8 cellular contexts compared by ENCODE assay signal in genomic region chr7:73719806-73720169, GRCh38. TPM values are rescaled to one million over a fixed set of nuclear protein-coding genes. Genes with fewer than 3 reads are reported as not detected.
DNase-seq lines count a peak whose midpoint lies in the region; ATAC-seq and TF ChIP-seq lines count a peak whose summit lies in the region.

No MANE protein-coding gene starts in this region.

- H3K9me3 Mint-ChIP-seq in naive thymus-derived CD4-positive, alpha-beta T cell = peaks cover 0 to 2% (median 0%) of the 10 kb centered on the region in 11 donors

- no peak overlapping the region for H3K27ac ChIP-seq in body of pancreas
- H3K27ac ChIP-seq in naive thymus-derived CD4-positive, alpha-beta T cell (ENCODE audit: low read depth, low read length) = no peak overlapping the region

- peaks cover 0 to 24% (median 5%) of the 10 kb centered on the region in 5 donors for H3K27me3 Mint-ChIP-seq in naive thymus-derived CD4-positive, alpha-beta T cell

- 15 to 25% methylated on average over 6 to 10 of the region's 16 CpGs for WGBS in body of pancreas, 2 donors

- no peak for TF ChIP-seq POLR2A in body of pancreas (IDR thresholded peaks at IDR 0.05)

- no peak for DNase-seq in BE2C
- DNase-seq in body of pancreas = peak in 2 of 4 donors; percentile 20 to 35
- no peak for DNase-seq in naive thymus-derived CD4-positive, alpha-beta T cell
- no peak for DNase-seq in NCI-H446 treated with DMSO at 0.1 percent for 48 hours (lab: John Stamatoyannopoulos, UW)
- DNase-seq in NCI-H2196 treated with DMSO at 0.1 percent for 48 hours (lab: John Stamatoyannopoulos, UW; ENCODE audit: unreplicated experiment) = no peak

- H3K27ac Mint-ChIP-seq in naive thymus-derived CD4-positive, alpha-beta T cell = peak overlapping the region in 7 of 9 donors; percentile 14 to 86 (median 78)

- ATAC-seq in HG03103 (IDR thresholded peaks at IDR 0.05; ENCODE audit: low read depth, unreplicated experiment) (peak; percentile 7), body of pancreas (peak; percentile 27), HG02981 (IDR thresholded peaks at IDR 0.05; ENCODE audit: unreplicated experiment) (no peak), GM18498 (IDR thresholded peaks at IDR 0.05; ENCODE audit: unreplicated experiment) (no peak)
- no peak for ATAC-seq in naive thymus-derived CD4-positive, alpha-beta T cell

- POLR2A ChIA-PET in naive thymus-derived CD4-positive, alpha-beta T cell (lab: Charles Lee) = interaction anchor here (1.2 to 1.9 kb wide), 2 partner anchors 15 to 19 kb away, joined by 4 to 5 read pairs; partner anchors contain the start of gene ABHD11

- H3K27me3 ChIP-seq in BE2C = no peaks in the 10 kb centered on the region
- no peaks in the 10 kb centered on the region for H3K27me3 ChIP-seq in body of pancreas
- H3K27me3 ChIP-seq in naive thymus-derived CD4-positive, alpha-beta T cell (ENCODE audit: control insufficient read depth in 2 of 2, insufficient read depth in 2 of 2, low read length in 2 of 2) = no peaks in the 10 kb centered on the region

- CTCF ChIA-PET in naive thymus-derived CD4-positive, alpha-beta T cell (lab: Charles Lee) = interaction anchor here (0.7 to 1.2 kb wide), 2 partner anchors 12 to 113 kb away, joined by 3 to 4 read pairs; no protein-coding TSS in a partner anchor

- no peak for TF ChIP-seq CTCF in BE2C (IDR thresholded peaks at IDR 0.05; ENCODE audit: low read depth, low read length)
- TF ChIP-seq CTCF in body of pancreas (IDR thresholded peaks at IDR 0.05) = no peak

- peaks cover 0 to 1% (median 0%) of the 10 kb centered on the region in 5 donors for H3K36me3 Mint-ChIP-seq in naive thymus-derived CD4-positive, alpha-beta T cell

- H3K9me3 ChIP-seq in BE2C (no peaks in the 10 kb centered on the region), body of pancreas (no peaks in the 10 kb centered on the region)
- no peaks in the 10 kb centered on the region for H3K9me3 ChIP-seq in naive thymus-derived CD4-positive, alpha-beta T cell (ENCODE audit: control insufficient read depth in 2 of 3, low read length in 3 of 3)

- H3K4me3 Mint-ChIP-seq in naive thymus-derived CD4-positive, alpha-beta T cell = peak overlapping the region; percentile 72 to 89 (median 80)

- H3K4me3 ChIP-seq in BE2C (ENCODE audit: low read depth, low read length) (peak overlapping the region; percentile 45), body of pancreas (no peak overlapping the region)
- peak overlapping the region; percentile 39 for H3K4me3 ChIP-seq in naive thymus-derived CD4-positive, alpha-beta T cell (ENCODE audit: low read length)

- no peaks in the 10 kb centered on the region for H3K36me3 ChIP-seq in BE2C
- no peaks in the 10 kb centered on the region for H3K36me3 ChIP-seq in body of pancreas (replicated peaks in 1 of 2; ENCODE audit: insufficient read depth in 1 of 2, low read depth in 2 of 2)
- H3K36me3 ChIP-seq in naive thymus-derived CD4-positive, alpha-beta T cell (ENCODE audit: control insufficient read depth in 2 of 3, insufficient read depth in 3 of 3, low read length in 3 of 3) = no peaks in the 10 kb centered on the region

- peaks cover 8 to 32% (median 17%) of the 10 kb centered on the region in 7 donors for H3K4me1 Mint-ChIP-seq in naive thymus-derived CD4-positive, alpha-beta T cell

- intact Hi-C loops in body of pancreas (cut with DNase I) = loop anchor here (5.0 to 10.0 kb wide), 2 partner anchors 45 to 107 kb away; no protein-coding TSS in a partner anchor
- intact Hi-C loops in naive thymus-derived CD4-positive, alpha-beta T cell (cut with micrococcal nuclease) = loop anchor here (1.0 to 10.0 kb wide), 10 partner anchors 15 to 892 kb away; partner anchors contain the start of genes ABHD11 (in 2 of the 2), BUD23 (in 2 of the 2), DNAJC30 (in 2 of the 2) and FZD9 (in 1 of the 2)

- peaks cover 12% of the 10 kb centered on the region for H3K4me1 ChIP-seq in BE2C
- peaks cover 34% of the 10 kb centered on the region for H3K4me1 ChIP-seq in body of pancreas
- peaks cover 16 to 22% of the 10 kb centered on the region in 2 donors for H3K4me1 ChIP-seq in naive thymus-derived CD4-positive, alpha-beta T cell (ENCODE audit: control insufficient read depth in 2 of 2, insufficient read depth in 2 of 2, low read length in 2 of 2)

RNA-seq across cellular contexts. Expression of gene STX1A, which starts 0.3 kb away (rescaled TPM):
- 97.6 TPM for polyA plus RNA-seq in BE2C (2012; ENCODE audit: insufficient read depth, insufficient read length, low read depth)
- total RNA-seq in body of pancreas = 10 to 100 TPM in 1 of 2 donors, 1 to 10 TPM in 1; 9.9 to 12.5 TPM
- 10 to 100 TPM in 3 of 5 experiments, 1 to 10 TPM in 2; 9.6 to 13.4 (median 10.5) TPM for total RNA-seq in naive thymus-derived CD4-positive, alpha-beta T cell
- 1 to 10 TPM; 1.2 to 3.2 TPM for polyA plus RNA-seq in naive thymus-derived CD4-positive, alpha-beta T cell

RNA-seq across cellular contexts. Expression of gene ABHD11, which starts 18.8 kb away (rescaled TPM):
- 46.5 TPM for polyA plus RNA-seq in BE2C (2012; ENCODE audit: insufficient read depth, insufficient read length, low read depth)
- 10 to 100 TPM; 21.5 to 22.7 TPM for total RNA-seq in body of pancreas
- 10 to 100 TPM; 12.3 to 22.7 (median 17.2) TPM for total RNA-seq in naive thymus-derived CD4-positive, alpha-beta T cell
- 10 to 100 TPM; 10.2 to 15.9 TPM for polyA plus RNA-seq in naive thymus-derived CD4-positive, alpha-beta T cell

RNA-seq across cellular contexts. Expression of gene BUD23, which starts 36.4 kb away (rescaled TPM):
- polyA plus RNA-seq in BE2C (2012; ENCODE audit: insufficient read depth, insufficient read length, low read depth) = 447 TPM
- 10 to 100 TPM; 34.3 to 43.3 TPM for total RNA-seq in body of pancreas
- 100 to 1,000 TPM in 2 of 5 experiments, 10 to 100 TPM in 3; 50.5 to 107 (median 72.0) TPM for total RNA-seq in naive thymus-derived CD4-positive, alpha-beta T cell
- 100 to 1,000 TPM; 126 to 156 TPM for polyA plus RNA-seq in naive thymus-derived CD4-positive, alpha-beta T cell

RNA-seq across cellular contexts. Expression of gene DNAJC30, which starts 36.5 kb away (rescaled TPM):
- polyA plus RNA-seq in BE2C (2012; ENCODE audit: insufficient read depth, insufficient read length, low read depth) = 20.2 TPM
- 1 to 10 TPM; 3.6 to 5.6 TPM for total RNA-seq in body of pancreas
- total RNA-seq in naive thymus-derived CD4-positive, alpha-beta T cell = 10 to 100 TPM in 4 of 5 experiments, 1 to 10 TPM in 1; 9.5 to 22.4 (median 13.4) TPM
- 10 to 100 TPM; 11.8 to 12.9 TPM for polyA plus RNA-seq in naive thymus-derived CD4-positive, alpha-beta T cell

RNA-seq across cellular contexts. Expression of gene CLDN3, which starts 50.3 kb away (rescaled TPM):
- polyA plus RNA-seq in BE2C (2012; ENCODE audit: insufficient read depth, insufficient read length, low read depth) = not detected
- total RNA-seq in body of pancreas = 100 to 1,000 TPM in 1 of 2 donors, 10 to 100 TPM in 1; 94.2 to 150 TPM
- total RNA-seq in naive thymus-derived CD4-positive, alpha-beta T cell = not detected
- polyA plus RNA-seq in naive thymus-derived CD4-positive, alpha-beta T cell = not detected

Comparison
In these comparisons a context has a peak if more than half of its experiments do, and no peak if none do; other contexts are left out.
1. H3K4me3 ChIP-seq: peak in BE2C (single experiment) and naive thymus-derived CD4-positive, alpha-beta T cell (single experiment); none in body of pancreas (0 of 2).
2. ATAC-seq: peak in HG03103 (single experiment) and body of pancreas (single experiment); none in naive thymus-derived CD4-positive, alpha-beta T cell (single experiment), HG02981 (single experiment) and GM18498 (single experiment).